In the genomic region with DNA sequence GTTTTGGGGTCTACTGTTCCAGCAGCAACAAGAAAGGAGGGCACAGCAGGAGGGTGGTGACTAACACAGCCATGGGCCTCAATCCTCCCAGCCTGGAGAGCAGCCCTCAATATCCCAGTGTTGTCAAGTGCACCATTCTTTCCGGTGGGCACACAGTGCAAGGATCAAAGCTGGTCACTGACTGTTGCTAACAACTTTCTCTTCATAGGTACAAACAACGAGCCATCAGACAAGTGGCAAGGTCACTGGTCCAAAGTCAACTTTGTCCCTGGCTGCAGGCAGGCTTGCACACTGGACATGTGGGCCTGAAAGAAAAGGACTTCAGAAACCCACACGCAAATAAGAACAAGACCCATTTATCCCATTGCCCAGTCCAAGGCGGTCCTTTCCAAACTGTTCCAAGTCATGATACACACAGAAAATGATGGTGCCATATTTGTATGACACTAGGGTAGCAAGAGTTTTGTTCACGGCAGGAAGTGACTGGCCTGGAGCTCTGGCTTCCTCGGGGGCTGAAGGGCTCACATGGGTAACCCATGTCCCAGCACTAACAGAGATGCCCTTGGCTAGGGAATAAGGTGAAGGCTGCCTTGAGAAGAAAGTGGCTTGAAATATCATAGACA, we compare ENCODE assay signal across 1 cellular context.
TF ChIP-seq lines count a peak whose summit lies in the region.

No MANE protein-coding gene starts in this region.

TF ChIP-seq in HepG2, 621 proteins besides CTCF, POLR2A, EP300 and RAD21 (continued from another document and continues in another):
- TF ChIP-seq CEBPB (IDR thresholded peaks at IDR 0.05; ENCODE audit: borderline replicate concordance, low read depth, low read length) (no peak), ELK4 (CRISPR knock-in tag; IDR thresholded peaks at IDR 0.05; ENCODE audit: borderline replicate concordance) (no peak), PAWR (CRISPR knock-in tag; IDR thresholded peaks at IDR 0.05; ENCODE audit: borderline replicate concordance) (no peak), SIN3B (IDR thresholded peaks at IDR 0.05; ENCODE audit: low read length) (no peak), ZMYM3 (CRISPR knock-in tag; IDR thresholded peaks at IDR 0.05) (peak; percentile 86; the same call in 1 of the 2 replicates), NR2F2 (IDR thresholded peaks at IDR 0.05; ENCODE audit: borderline replicate concordance, low read depth) (no peak), ZNF510 (CRISPR knock-in tag; IDR thresholded peaks at IDR 0.05; ENCODE audit: low read depth) (no peak), NFAT5 (CRISPR knock-in tag; IDR thresholded peaks at IDR 0.05) (no peak), ZNF430 (CRISPR knock-in tag; IDR thresholded peaks at IDR 0.05) (no peak; the same call in 1 of the 2 replicates), AGO2 (optimal IDR thresholded peaks at IDR 0.05; ENCODE audit: low read depth, low read length) (no peak), HDAC2 (CRISPR knock-in tag; IDR thresholded peaks at IDR 0.05) (peak; percentile 68; the same call in 1 of the 2 replicates), ZFP90 (CRISPR knock-in tag; IDR thresholded peaks at IDR 0.05; ENCODE audit: borderline replicate concordance) (peak; percentile 71; the same call in 1 of the 2 replicates), KLF13 (CRISPR knock-in tag; IDR thresholded peaks at IDR 0.05) (no peak), EZH2 (conservative IDR thresholded peaks at IDR 0.05; ENCODE audit: low read depth, low read length) (no peak), ZBTB37 (CRISPR knock-in tag; IDR thresholded peaks at IDR 0.05) (no peak), E2F2 (CRISPR knock-in tag; IDR thresholded peaks at IDR 0.05; ENCODE audit: borderline replicate concordance) (no peak), ZNF614 (CRISPR knock-in tag; IDR thresholded peaks at IDR 0.05; ENCODE audit: borderline replicate concordance) (peak; percentile 49; the same call in 1 of the 2 replicates), CHD2 (IDR thresholded peaks at IDR 0.05; ENCODE audit: low read depth, low read length) (no peak), TBL1XR1 (IDR thresholded peaks at IDR 0.05; ENCODE audit: borderline replicate concordance, low read length, partially characterized antibody) (no peak), ZNF468 (CRISPR knock-in tag; IDR thresholded peaks at IDR 0.05) (no peak), MXI1 (IDR thresholded peaks at IDR 0.05; ENCODE audit: borderline replicate concordance, low read depth, low read length) (no peak), TBX2 (CRISPR knock-in tag; IDR thresholded peaks at IDR 0.05; ENCODE audit: borderline replicate concordance) (peak; percentile 70; the same call in 1 of the 2 replicates), THAP11 (CRISPR knock-in tag; IDR thresholded peaks at IDR 0.05) (no peak), HNRNPL (IDR thresholded peaks at IDR 0.05; ENCODE audit: low read depth, low read length) (peak; percentile 88), SP140L (CRISPR knock-in tag; IDR thresholded peaks at IDR 0.05; ENCODE audit: borderline replicate concordance) (no peak), MED13 (CRISPR knock-in tag; IDR thresholded peaks at IDR 0.05) (no peak), KAT8 (CRISPR knock-in tag; IDR thresholded peaks at IDR 0.05) (no peak), ZBTB20 (CRISPR knock-in tag; IDR thresholded peaks at IDR 0.05; ENCODE audit: borderline replicate concordance, low read depth) (no peak), TSC22D2 (CRISPR knock-in tag; IDR thresholded peaks at IDR 0.05; ENCODE audit: borderline replicate concordance) (peak; percentile 44; the same call in 1 of the 2 replicates), ZNF839 (CRISPR knock-in tag; IDR thresholded peaks at IDR 0.05; ENCODE audit: borderline replicate concordance) (no peak), NR2F6 (IDR thresholded peaks at IDR 0.05) (peak; percentile 55; the same call in 1 of the 2 replicates), NR2F6 (CRISPR knock-in tag; IDR thresholded peaks at IDR 0.05) (peak; percentile 81), JUND (CRISPR knock-in tag; IDR thresholded peaks at IDR 0.05) (peak; percentile 66; the same call in 1 of the 2 replicates), NONO (IDR thresholded peaks at IDR 0.05) (no peak), NONO (CRISPR knock-in tag; conservative IDR thresholded peaks at IDR 0.05) (0 out of 2 replicates have a peak, but pooled peaks have one; percentile 60), MAF1 (CRISPR knock-in tag; IDR thresholded peaks at IDR 0.05; ENCODE audit: borderline replicate concordance) (no peak), ZNF121 (CRISPR knock-in tag; IDR thresholded peaks at IDR 0.05) (no peak), ZNF263 (CRISPR knock-in tag; IDR thresholded peaks at IDR 0.05) (no peak)
- TF ChIP-seq, protein P1, sequence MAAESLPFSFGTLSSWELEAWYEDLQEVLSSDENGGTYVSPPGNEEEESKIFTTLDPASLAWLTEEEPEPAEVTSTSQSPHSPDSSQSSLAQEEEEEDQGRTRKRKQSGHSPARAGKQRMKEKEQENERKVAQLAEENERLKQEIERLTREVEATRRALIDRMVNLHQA (CRISPR knock-in tag; IDR thresholded peaks at IDR 0.05): no peak
- TF ChIP-seq, protein P2, sequence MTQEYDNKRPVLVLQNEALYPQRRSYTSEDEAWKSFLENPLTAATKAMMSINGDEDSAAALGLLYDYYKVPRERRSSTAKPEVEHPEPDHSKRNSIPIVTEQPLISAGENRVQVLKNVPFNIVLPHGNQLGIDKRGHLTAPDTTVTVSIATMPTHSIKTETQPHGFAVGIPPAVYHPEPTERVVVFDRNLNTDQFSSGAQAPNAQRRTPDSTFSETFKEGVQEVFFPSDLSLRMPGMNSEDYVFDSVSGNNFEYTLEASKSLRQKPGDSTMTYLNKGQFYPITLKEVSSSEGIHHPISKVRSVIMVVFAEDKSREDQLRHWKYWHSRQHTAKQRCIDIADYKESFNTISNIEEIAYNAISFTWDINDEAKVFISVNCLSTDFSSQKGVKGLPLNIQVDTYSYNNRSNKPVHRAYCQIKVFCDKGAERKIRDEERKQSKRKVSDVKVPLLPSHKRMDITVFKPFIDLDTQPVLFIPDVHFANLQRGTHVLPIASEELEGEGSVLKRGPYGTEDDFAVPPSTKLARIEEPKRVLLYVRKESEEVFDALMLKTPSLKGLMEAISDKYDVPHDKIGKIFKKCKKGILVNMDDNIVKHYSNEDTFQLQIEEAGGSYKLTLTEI (CRISPR knock-in tag; conservative IDR thresholded peaks at IDR 0.05): no peak
- TF ChIP-seq, protein P3, sequence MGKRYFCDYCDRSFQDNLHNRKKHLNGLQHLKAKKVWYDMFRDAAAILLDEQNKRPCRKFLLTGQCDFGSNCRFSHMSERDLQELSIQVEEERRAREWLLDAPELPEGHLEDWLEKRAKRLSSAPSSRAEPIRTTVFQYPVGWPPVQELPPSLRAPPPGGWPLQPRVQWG (CRISPR knock-in tag; IDR thresholded peaks at IDR 0.05; ENCODE audit: borderline replicate concordance, low read depth): no peak
- TF ChIP-seq, protein P4, sequence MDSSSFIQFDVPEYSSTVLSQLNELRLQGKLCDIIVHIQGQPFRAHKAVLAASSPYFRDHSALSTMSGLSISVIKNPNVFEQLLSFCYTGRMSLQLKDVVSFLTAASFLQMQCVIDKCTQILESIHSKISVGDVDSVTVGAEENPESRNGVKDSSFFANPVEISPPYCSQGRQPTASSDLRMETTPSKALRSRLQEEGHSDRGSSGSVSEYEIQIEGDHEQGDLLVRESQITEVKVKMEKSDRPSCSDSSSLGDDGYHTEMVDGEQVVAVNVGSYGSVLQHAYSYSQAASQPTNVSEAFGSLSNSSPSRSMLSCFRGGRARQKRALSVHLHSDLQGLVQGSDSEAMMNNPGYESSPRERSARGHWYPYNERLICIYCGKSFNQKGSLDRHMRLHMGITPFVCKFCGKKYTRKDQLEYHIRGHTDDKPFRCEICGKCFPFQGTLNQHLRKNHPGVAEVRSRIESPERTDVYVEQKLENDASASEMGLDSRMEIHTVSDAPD (CRISPR knock-in tag; IDR thresholded peaks at IDR 0.05): no peak
- TF ChIP-seq, protein P5, sequence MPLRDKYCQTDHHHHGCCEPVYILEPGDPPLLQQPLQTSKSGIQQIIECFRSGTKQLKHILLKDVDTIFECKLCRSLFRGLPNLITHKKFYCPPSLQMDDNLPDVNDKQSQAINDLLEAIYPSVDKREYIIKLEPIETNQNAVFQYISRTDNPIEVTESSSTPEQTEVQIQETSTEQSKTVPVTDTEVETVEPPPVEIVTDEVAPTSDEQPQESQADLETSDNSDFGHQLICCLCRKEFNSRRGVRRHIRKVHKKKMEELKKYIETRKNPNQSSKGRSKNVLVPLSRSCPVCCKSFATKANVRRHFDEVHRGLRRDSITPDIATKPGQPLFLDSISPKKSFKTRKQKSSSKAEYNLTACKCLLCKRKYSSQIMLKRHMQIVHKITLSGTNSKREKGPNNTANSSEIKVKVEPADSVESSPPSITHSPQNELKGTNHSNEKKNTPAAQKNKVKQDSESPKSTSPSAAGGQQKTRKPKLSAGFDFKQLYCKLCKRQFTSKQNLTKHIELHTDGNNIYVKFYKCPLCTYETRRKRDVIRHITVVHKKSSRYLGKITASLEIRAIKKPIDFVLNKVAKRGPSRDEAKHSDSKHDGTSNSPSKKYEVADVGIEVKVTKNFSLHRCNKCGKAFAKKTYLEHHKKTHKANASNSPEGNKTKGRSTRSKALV (CRISPR knock-in tag; IDR thresholded peaks at IDR 0.05): 0 out of 2 replicates have a peak, but pooled peaks have one; percentile 16
- TF ChIP-seq, protein P6, sequence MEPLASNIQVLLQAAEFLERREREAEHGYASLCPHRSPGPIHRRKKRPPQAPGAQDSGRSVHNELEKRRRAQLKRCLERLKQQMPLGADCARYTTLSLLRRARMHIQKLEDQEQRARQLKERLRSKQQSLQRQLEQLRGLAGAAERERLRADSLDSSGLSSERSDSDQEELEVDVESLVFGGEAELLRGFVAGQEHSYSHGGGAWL (CRISPR knock-in tag; IDR thresholded peaks at IDR 0.05): no peak
